ENCODE assay signal across 8 cellular contexts in genomic region chr9:121972501-121972981, GRCh38.
DNase-seq lines count a peak whose midpoint lies in the region; ATAC-seq and TF ChIP-seq lines count a peak whose summit lies in the region.

No MANE protein-coding gene starts in this region.

- H3K27me3 Mint-ChIP-seq in effector memory CD8-positive, alpha-beta T cell, result no peaks in the 10 kb centered on the region

- H3K9me3 Mint-ChIP-seq in effector memory CD8-positive, alpha-beta T cell, result no peaks in the 10 kb centered on the region

- no peaks in the 10 kb centered on the region for H3K36me3 Mint-ChIP-seq in effector memory CD8-positive, alpha-beta T cell (ENCODE audit: insufficient read depth)

- H3K4me3 ChIP-seq in adrenal gland (no peak overlapping the region), retinal pigment epithelial cell (ENCODE audit: low read length) (no peak overlapping the region)

- no peaks in the 10 kb centered on the region for H3K27me3 ChIP-seq in adrenal gland

- no peak for TF ChIP-seq CTCF in adrenal gland (IDR thresholded peaks at IDR 0.05)
- TF ChIP-seq CTCF in retinal pigment epithelial cell (conservative IDR thresholded peaks at IDR 0.05; ENCODE audit: low read depth, low read length), result no peak

- H3K27ac ChIP-seq in adrenal gland, result no peak overlapping the region

- no peak overlapping the region for H3K4me3 Mint-ChIP-seq in effector memory CD8-positive, alpha-beta T cell

- no peaks in the 10 kb centered on the region for H3K36me3 ChIP-seq in adrenal gland (replicated peaks in 1 of 2)

- H3K27ac Mint-ChIP-seq in effector memory CD8-positive, alpha-beta T cell, result no peak overlapping the region

- DNase-seq in adrenal gland (peak; percentile 55 to 81 (median 71)), retinal pigment epithelial cell (ENCODE audit: low read depth) (peak; percentile 56), iPS-NIHi7 (ENCODE audit: extremely low spot score) (no peak)
- no peak for DNase-seq in effector memory CD8-positive, alpha-beta T cell

- H3K9me3 ChIP-seq in adrenal gland (replicated peaks in 1 of 3), result no peaks in the 10 kb centered on the region

- no peaks in the 10 kb centered on the region for H3K4me1 ChIP-seq in adrenal gland (replicated peaks in 1 of 2)

- ATAC-seq in GM18867 (IDR thresholded peaks at IDR 0.05; ENCODE audit: unreplicated experiment), result peak; percentile 92
- ATAC-seq in HG03175 (IDR thresholded peaks at IDR 0.05; ENCODE audit: unreplicated experiment), result peak; percentile 83
- ATAC-seq in HG02840 (IDR thresholded peaks at IDR 0.05; ENCODE audit: low FRiP score, unreplicated experiment), result no peak
- no peak for ATAC-seq in HG03460 (IDR thresholded peaks at IDR 0.05; ENCODE audit: unreplicated experiment)
- ATAC-seq in effector memory CD8-positive, alpha-beta T cell (replicated peaks), result no peak

- intact Hi-C loops in adrenal gland (cut with DNase I), result no loop called here

- 47 to 82% (median 70%) methylated on average over 5 to 7 of the region's 7 CpGs for WGBS in adrenal gland, 4 donors

- TF ChIP-seq POLR2A in adrenal gland (IDR thresholded peaks at IDR 0.05), result no peak

- no peaks in the 10 kb centered on the region for H3K4me1 Mint-ChIP-seq in effector memory CD8-positive, alpha-beta T cell (ENCODE audit: low read depth in 2 of 2)

Comparison
In these comparisons a context has a peak if more than half of its experiments do, and no peak if none do; other contexts are left out.
1. ATAC-seq: peak in GM18867 (single experiment) and HG03175 (single experiment); none in HG02840 (single experiment), HG03460 (single experiment) and effector memory CD8-positive, alpha-beta T cell (single experiment).
2. DNase-seq: peak in adrenal gland (7 of 7) and retinal pigment epithelial cell (single experiment); none in iPS-NIHi7 (single experiment) and effector memory CD8-positive, alpha-beta T cell (0 of 3).